In genomic region chr6:5695260-5696245, GRCh38 we compare ENCODE assay signal across 8 cellular contexts.
A peak's percentile ranks its signal among the peaks of the same experiment; 100 is the strongest.
DNase-seq lines count a peak whose midpoint lies in the region; ATAC-seq and TF ChIP-seq lines count a peak whose summit lies in the region.

No MANE protein-coding gene starts in this region.

- WGBS in esophagus, 2 donors, result 59 to 73% methylated on average over 12 of the region's 12 CpGs

- POLR2A ChIA-PET in OCI-LY7 (lab: Charles Lee), result no interaction called here

- H3K4me3 ChIP-seq in OCI-LY7 (ENCODE audit: low read depth, low read length, poor library complexity, severe bottlenecking), result peak overlapping the region; percentile 27
- no peak overlapping the region for H3K4me3 ChIP-seq in esophagus (ENCODE audit: low read depth in 1 of 2, low read length in 2 of 2)
- peak overlapping the region; percentile 54 for H3K4me3 ChIP-seq in osteoblast (ENCODE audit: insufficient read depth, low read length)

- no TSS peak for BruUV-seq in OCI-LY7 (replicated peaks; lab: Mats Ljungman, UMichigan)

- H2AFZ ChIP-seq in OCI-LY7 (ENCODE audit: low read length) (peak overlapping the region; percentile 70), osteoblast (ENCODE audit: low read length) (peak overlapping the region; percentile 86)

- H3K4me1 ChIP-seq in OCI-LY7 (ENCODE audit: insufficient read depth, low read length, poor library complexity, severe bottlenecking) (peaks cover 15% of the 10 kb centered on the region), esophagus (ENCODE audit: control insufficient read depth in 2 of 2, insufficient read depth in 2 of 2, low read length in 1 of 2) (peaks cover 0 to 3% of the 10 kb centered on the region in 2 donors), osteoblast (ENCODE audit: insufficient read depth, low read length) (peaks cover 12% of the 10 kb centered on the region)

- no peak overlapping the region for H3K27ac ChIP-seq in OCI-LY7 (ENCODE audit: low read depth, low read length, poor library complexity, severe bottlenecking)
- peak overlapping the region; percentile 12 to 40 for H3K27ac ChIP-seq in esophagus (ENCODE audit: low read depth in 2 of 2, low read length in 1 of 2)
- peak overlapping the region; percentile 95 for H3K27ac ChIP-seq in osteoblast (ENCODE audit: low read depth, low read length)

- ATAC-seq in HG03108 (IDR thresholded peaks at IDR 0.05; ENCODE audit: unreplicated experiment), result no peak
- ATAC-seq in HG03442 (IDR thresholded peaks at IDR 0.05; ENCODE audit: unreplicated experiment), result no peak
- no peak for ATAC-seq in HG03175 (IDR thresholded peaks at IDR 0.05; ENCODE audit: unreplicated experiment)

- TF ChIP-seq CTCF in OCI-LY7 (conservative IDR thresholded peaks at IDR 0.05; ENCODE audit: low read length), result no peak
- TF ChIP-seq CTCF in osteoblast (IDR thresholded peaks at IDR 0.05; ENCODE audit: extremely low read depth, low read depth, low read length), result no peak

- H3K79me2 ChIP-seq in OCI-LY7 (ENCODE audit: insufficient read depth, low read depth, low read length) (no peaks in the 10 kb centered on the region), osteoblast (ENCODE audit: insufficient read depth, low read length) (no peaks in the 10 kb centered on the region)

- DNase-seq in ELR (ENCODE audit: low read depth) (peak; percentile 80), OCI-LY7 (ENCODE audit: low spot score) (peak; percentile 19), osteoblast (ENCODE audit: insufficient read length, low spot score, missing footprints) (peak; percentile 89)
- no peak for DNase-seq in stimulated activated CD4-positive, alpha-beta T cell treated with anti-CD3 and anti-CD28 coated beads, Interleukin-1b, Interleukin-23, amount 100 ng/mL, for 48 hours

- H4K20me1 ChIP-seq in OCI-LY7 (ENCODE audit: insufficient read depth, low read length) (no peaks in the 10 kb centered on the region), osteoblast (ENCODE audit: insufficient read depth, low read length) (no peaks in the 10 kb centered on the region)

- intact Hi-C loops in OCI-LY7 (cut with micrococcal nuclease; ENCODE audit: unreplicated experiment), result no loop called here

- CTCF ChIA-PET in OCI-LY7 (lab: Charles Lee; ENCODE audit: unreplicated experiment), result no interaction called here

- H3K36me3 ChIP-seq in OCI-LY7 (ENCODE audit: insufficient read depth, low read length), result no peaks in the 10 kb centered on the region
- H3K36me3 ChIP-seq in esophagus (ENCODE audit: control insufficient read depth in 2 of 2, insufficient read depth in 2 of 2, low read length in 1 of 2), result no peaks in the 10 kb centered on the region
- H3K36me3 ChIP-seq in osteoblast (ENCODE audit: insufficient read depth, low read length), result no peaks in the 10 kb centered on the region

- H3K9me3 ChIP-seq in OCI-LY7 (ENCODE audit: low read length) (no peaks in the 10 kb centered on the region), esophagus (ENCODE audit: control insufficient read depth in 2 of 2, insufficient read depth in 1 of 2, low read depth in 1 of 2, low read length in 1 of 2) (no peaks in the 10 kb centered on the region), osteoblast (ENCODE audit: low read depth, low read length) (no peaks in the 10 kb centered on the region)

- H3K9me2 ChIP-seq in OCI-LY7 (ENCODE audit: insufficient read depth, low read length), result no peaks in the 10 kb centered on the region

- H3K4me2 ChIP-seq in OCI-LY7 (ENCODE audit: low read length) (peak overlapping the region; percentile 60), osteoblast (ENCODE audit: insufficient read depth, low read length) (peak overlapping the region; percentile 77)

- no peaks in the 10 kb centered on the region for H3K27me3 ChIP-seq in esophagus (ENCODE audit: control insufficient read depth in 1 of 2, insufficient read depth in 2 of 2, low read length in 2 of 2)
- no peaks in the 10 kb centered on the region for H3K27me3 ChIP-seq in osteoblast (ENCODE audit: insufficient read depth, low read length)

Comparison
In these comparisons a context has a peak if more than half of its experiments do, and no peak if none do; other contexts are left out.
1. H3K4me3 ChIP-seq: peak in OCI-LY7 (single experiment) and osteoblast (single experiment); none in esophagus (0 of 2).